In genomic region chr13:111295896-111296295, GRCh38 we compare ENCODE assay signal across 23 cellular contexts. TPM values are rescaled to one million over a fixed set of nuclear protein-coding genes. Genes with fewer than 3 reads are reported as not detected.
DNase-seq lines count a peak whose midpoint lies in the region; ATAC-seq and TF ChIP-seq lines count a peak whose summit lies in the region.
"Had no signal": no experiment of that assay in that cellular context is flagged by ENCODE, and none has a peak within 500 bp of the region (broad histone marks: within the 10 kb centered on the region; RNA-seq: fewer than 3 reads in every experiment).

No MANE protein-coding gene starts in this region.

- no peak overlapping the region for H4K8ac ChIP-seq in mesenchymal stem cell (ENCODE audit: low read length)

- no peak overlapping the region for H2AFZ ChIP-seq in mesenchymal stem cell (ENCODE audit: low read depth, low read length)

- no peak for DNase-seq in CD4-positive, alpha-beta memory T cell
- no peak for DNase-seq in T-helper 17 cell
- DNase-seq in immature natural killer cell, result no peak
- DNase-seq in mesenchymal stem cell, result no peak
- no peak for DNase-seq in CD4-positive, alpha-beta T cell
- no peak for DNase-seq in breast epithelium (ENCODE audit: low spot score in 2 of 2)
- DNase-seq: DMS79, GOT3, NCI-H1092, NCI-H1436 treated with DMSO at 0.1 percent for 48 hours, NCI-H1930, NCI-H69, SIG-M5, SK-N-SH had no signal

- 96% methylated on average over 9 of the region's 9 CpGs for WGBS in mesenchymal stem cell

- H3K4me3 ChIP-seq in BLaER1 (no peak overlapping the region), mesenchymal stem cell (ENCODE audit: insufficient read depth in 1 of 2, low read depth in 1 of 2, low read length in 2 of 2) (no peak overlapping the region), breast epithelium (no peak overlapping the region)
- no peak overlapping the region for H3K4me3 ChIP-seq in CD4-positive, alpha-beta memory T cell (ENCODE audit: low read length in 2 of 2)
- H3K4me3 ChIP-seq: K562 had no signal

- peaks cover 37% of the 10 kb centered on the region for H3K79me1 ChIP-seq in mesenchymal stem cell (replicated peaks; ENCODE audit: low read length, poor library complexity, severe bottlenecking)

- H3K27me3 Mint-ChIP-seq in CD4-positive, alpha-beta memory T cell, result no peaks in the 10 kb centered on the region
- H3K27me3 Mint-ChIP-seq in T-helper 17 cell (no peaks in the 10 kb centered on the region), immature natural killer cell (ENCODE audit: low read depth in 3 of 3) (peaks cover 0 to 2% (median 0%) of the 10 kb centered on the region in 3 donors)
- H3K27me3 Mint-ChIP-seq in CD4-positive, alpha-beta T cell, result no peaks in the 10 kb centered on the region

- H3K36me3 Mint-ChIP-seq in CD4-positive, alpha-beta memory T cell, result peaks cover 59 to 73% of the 10 kb centered on the region in 2 donors
- peaks cover 5% of the 10 kb centered on the region for H3K36me3 Mint-ChIP-seq in T-helper 17 cell (ENCODE audit: low read depth)
- H3K36me3 Mint-ChIP-seq in immature natural killer cell, result peaks cover 30 to 54% (median 47%) of the 10 kb centered on the region in 3 donors
- H3K36me3 Mint-ChIP-seq in CD4-positive, alpha-beta T cell (ENCODE audit: low read depth), result peaks cover 93% of the 10 kb centered on the region

- no peak overlapping the region for H4K91ac ChIP-seq in mesenchymal stem cell (ENCODE audit: low read length)

- peak overlapping the region; percentile 46 for H3K4me2 ChIP-seq in BLaER1
- no peak overlapping the region for H3K4me2 ChIP-seq in mesenchymal stem cell (ENCODE audit: low read length, poor library complexity, severe bottlenecking)
- H3K4me2 ChIP-seq: SK-N-SH had no signal

- H2BK5ac ChIP-seq in mesenchymal stem cell (ENCODE audit: low read depth, low read length, poor library complexity, severe bottlenecking), result no peak overlapping the region

- TF ChIP-seq CTCF in CD4-positive, alpha-beta T cell (IDR thresholded peaks at IDR 0.05), result no peak
- TF ChIP-seq CTCF in breast epithelium (IDR thresholded peaks at IDR 0.05), result no peak

- intact Hi-C loops in CD4-positive, alpha-beta memory T cell (cut with micrococcal nuclease), result no loop called here
- intact Hi-C loops in CD4-positive, alpha-beta T cell (cut with DNase I, micrococcal nuclease), result no loop called here
- intact Hi-C loops in breast epithelium (cut with DNase I; ENCODE audit: low total_unique reads), result no loop called here

- H3K4me3 Mint-ChIP-seq in CD4-positive, alpha-beta memory T cell, result peak overlapping the region in 7 of 8 donors; percentile 5 to 49 (median 29)
- H3K4me3 Mint-ChIP-seq in T-helper 17 cell (peak overlapping the region; percentile 32), immature natural killer cell (peak overlapping the region in 3 of 5 donors; percentile 6 to 47 (median 15))
- no peak overlapping the region for H3K4me3 Mint-ChIP-seq in CD4-positive, alpha-beta T cell
- H3K4me3 Mint-ChIP-seq: CD14-positive monocyte had no signal

- H3K27me3 ChIP-seq in BLaER1 (no peaks in the 10 kb centered on the region), mesenchymal stem cell (ENCODE audit: control insufficient read depth in 1 of 2, insufficient read depth in 1 of 2, low read length in 2 of 2) (no peaks in the 10 kb centered on the region), breast epithelium (no peaks in the 10 kb centered on the region)
- no peaks in the 10 kb centered on the region for H3K27me3 ChIP-seq in CD4-positive, alpha-beta memory T cell (ENCODE audit: insufficient read depth, low read length)
- no peaks in the 10 kb centered on the region for H3K27me3 ChIP-seq in CD4-positive, alpha-beta T cell (ENCODE audit: control insufficient read depth, insufficient read depth, low read length)

- H3K4me1 Mint-ChIP-seq in CD4-positive, alpha-beta memory T cell, result peaks cover 24 to 44% (median 37%) of the 10 kb centered on the region in 4 donors
- H3K4me1 Mint-ChIP-seq in T-helper 17 cell (peaks cover 33% of the 10 kb centered on the region), immature natural killer cell (peaks cover 24 to 38% of the 10 kb centered on the region in 2 donors)
- H3K4me1 Mint-ChIP-seq in CD4-positive, alpha-beta T cell (ENCODE audit: low read depth), result peaks cover 28% of the 10 kb centered on the region
- H3K4me1 Mint-ChIP-seq: CD14-positive monocyte had no signal

- H3K4me1 ChIP-seq in BLaER1, result peaks cover 17% of the 10 kb centered on the region
- H3K4me1 ChIP-seq in CD4-positive, alpha-beta memory T cell (ENCODE audit: insufficient read depth, low read length), result peaks cover 23% of the 10 kb centered on the region
- H3K4me1 ChIP-seq in mesenchymal stem cell (ENCODE audit: control insufficient read depth, insufficient read depth, low read depth, low read length), result peaks cover 3% of the 10 kb centered on the region
- no peaks in the 10 kb centered on the region for H3K4me1 ChIP-seq in breast epithelium

- ATAC-seq in T-helper 17 cell, result no peak
- ATAC-seq in CD4-positive, alpha-beta T cell (ENCODE audit: poor library complexity), result no peak
- ATAC-seq: HCT116, HepG2, K562, Panc1 had no signal

- H3K9ac ChIP-seq in BLaER1 (no peak overlapping the region), mesenchymal stem cell (ENCODE audit: low read length) (no peak overlapping the region)
- H3K9ac ChIP-seq: SK-N-SH had no signal

- TF ChIP-seq POLR2A in breast epithelium (IDR thresholded peaks at IDR 0.05), result no peak

- H3K27ac ChIP-seq in BLaER1 (no peak overlapping the region), mesenchymal stem cell (ENCODE audit: low read length, poor library complexity, severe bottlenecking) (no peak overlapping the region), breast epithelium (no peak overlapping the region)
- H3K27ac ChIP-seq in CD4-positive, alpha-beta memory T cell (ENCODE audit: low read depth, low read length), result no peak overlapping the region
- no peak overlapping the region for H3K27ac ChIP-seq in CD4-positive, alpha-beta T cell (ENCODE audit: low read depth, low read length)
- H3K27ac ChIP-seq: HL-60 had no signal

- POLR2A ChIA-PET in CD4-positive, alpha-beta memory T cell (lab: Charles Lee; ENCODE audit: partially characterized antibody), result no interaction called here
- POLR2A ChIA-PET in CD4-positive, alpha-beta T cell (lab: Charles Lee), result no interaction called here

- H3K9me3 ChIP-seq in BLaER1 (no peaks in the 10 kb centered on the region), T-helper 17 cell (ENCODE audit: control insufficient read depth, low read length, poor library complexity, severe bottlenecking) (no peaks in the 10 kb centered on the region), mesenchymal stem cell (ENCODE audit: control insufficient read depth, low read length) (no peaks in the 10 kb centered on the region), breast epithelium (no peaks in the 10 kb centered on the region)
- H3K9me3 ChIP-seq in CD4-positive, alpha-beta memory T cell (ENCODE audit: control insufficient read depth in 1 of 2, low read length in 2 of 2), result no peaks in the 10 kb centered on the region
- H3K9me3 ChIP-seq in CD4-positive, alpha-beta T cell (ENCODE audit: control insufficient read depth, low read length), result no peaks in the 10 kb centered on the region
- H3K9me3 ChIP-seq: SK-N-SH had no signal

- peaks cover 89% of the 10 kb centered on the region for H3K36me3 ChIP-seq in BLaER1
- no peaks in the 10 kb centered on the region for H3K36me3 ChIP-seq in CD4-positive, alpha-beta memory T cell (ENCODE audit: insufficient read depth, low read length)
- peaks cover 41 to 91% of the 10 kb centered on the region in 2 experiments for H3K36me3 ChIP-seq in mesenchymal stem cell (ENCODE audit: control insufficient read depth in 1 of 2, insufficient read depth in 2 of 2, low read depth in 1 of 2, low read length in 2 of 2)
- H3K36me3 ChIP-seq in breast epithelium, result no peaks in the 10 kb centered on the region

- H2BK15ac ChIP-seq in mesenchymal stem cell (ENCODE audit: low read depth, poor library complexity, severe bottlenecking), result no peak overlapping the region

- no peak overlapping the region for H3K18ac ChIP-seq in mesenchymal stem cell (ENCODE audit: low read depth in 1 of 2, low read length in 2 of 2)

- H3K23ac ChIP-seq in mesenchymal stem cell (ENCODE audit: low read length in 2 of 2), result no peak overlapping the region

- H4K20me1 ChIP-seq in BLaER1, result peaks cover 78% of the 10 kb centered on the region

- H3K14ac ChIP-seq in mesenchymal stem cell (ENCODE audit: low read length in 2 of 2), result no peak overlapping the region

- no peak overlapping the region for H3K4ac ChIP-seq in mesenchymal stem cell (ENCODE audit: low read depth in 1 of 2, low read length in 2 of 2)

- H2AK5ac ChIP-seq in mesenchymal stem cell (ENCODE audit: low read length, severe bottlenecking), result no peak overlapping the region

- H2BK120ac ChIP-seq in mesenchymal stem cell (ENCODE audit: low read depth, low read length), result no peak overlapping the region

- H3K9me3 Mint-ChIP-seq in CD4-positive, alpha-beta memory T cell, result no peaks in the 10 kb centered on the region
- no peaks in the 10 kb centered on the region for H3K9me3 Mint-ChIP-seq in immature natural killer cell
- H3K9me3 Mint-ChIP-seq in CD4-positive, alpha-beta T cell, result no peaks in the 10 kb centered on the region
- H3K9me3 Mint-ChIP-seq: CD14-positive monocyte had no signal

- peak overlapping the region in 2 of 7 donors; percentile 17 to 22 for H3K27ac Mint-ChIP-seq in CD4-positive, alpha-beta memory T cell
- H3K27ac Mint-ChIP-seq in T-helper 17 cell, result peak overlapping the region; percentile 34
- H3K27ac Mint-ChIP-seq in immature natural killer cell, result peak overlapping the region in 2 of 6 donors; percentile 12 to 19
- H3K27ac Mint-ChIP-seq in CD4-positive, alpha-beta T cell, result no peak overlapping the region
- H3K27ac Mint-ChIP-seq: CD14-positive monocyte had no signal

- H2BK12ac ChIP-seq in mesenchymal stem cell (ENCODE audit: low read length in 2 of 2), result no peak overlapping the region

- CTCF ChIA-PET in CD4-positive, alpha-beta memory T cell (lab: Charles Lee; ENCODE audit: partially characterized antibody), result no interaction called here
- CTCF ChIA-PET in CD4-positive, alpha-beta T cell (lab: Charles Lee), result no interaction called here

RNA-seq across cellular contexts. Expression of gene TEX29, which starts 24.5 kb away (rescaled TPM):
- total RNA-seq in CD4-positive, alpha-beta memory T cell, result under 1 TPM in 1 of 2 experiments, not detected in 1; 0.50 TPM
- under 1 TPM in 1 of 2 donors, not detected in 1; 0.28 TPM for polyA plus RNA-seq in CD4-positive, alpha-beta memory T cell
- not detected for total RNA-seq in T-helper 17 cell
- polyA plus RNA-seq in immature natural killer cell, result 1 to 10 TPM in 1 of 3 donors, not detected in 2; 1.4 TPM
- polyA plus RNA-seq in mesenchymal stem cell (2013, experiment 1 of 2), result 0.41 TPM
- polyA plus RNA-seq in mesenchymal stem cell (2013, experiment 2 of 2), result 0.44 TPM
- 1 to 10 TPM in 1 of 2 experiments, under 1 TPM in 1; 0.52 to 1.0 TPM for total RNA-seq in CD4-positive, alpha-beta T cell
- under 1 TPM in 1 of 3 donors, not detected in 2; 0.64 TPM for total RNA-seq in breast epithelium
- total RNA-seq: HT-29, K562, NCI-H460 had no signal
